25 cellular contexts compared by ENCODE assay signal in the genomic region with DNA sequence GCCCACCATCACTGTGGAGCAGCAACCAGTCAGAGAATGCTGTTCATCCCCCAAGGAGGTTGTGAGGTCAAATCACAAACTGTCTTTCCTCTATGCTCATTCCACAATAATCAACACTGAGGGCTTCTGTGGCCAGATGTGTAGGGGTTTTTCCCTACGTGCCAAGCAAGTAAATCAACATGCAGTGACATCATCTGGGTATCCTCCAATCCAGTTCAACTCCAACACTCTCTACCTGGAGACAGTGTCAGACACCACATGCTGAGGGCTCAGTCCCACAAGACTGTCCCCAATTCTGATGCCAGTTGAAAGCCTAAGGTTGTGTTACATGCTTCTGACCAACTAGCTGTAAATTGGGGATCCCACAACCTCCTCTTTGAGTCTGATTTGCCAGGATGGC. TPM values are rescaled to one million over a fixed set of nuclear protein-coding genes. Genes with fewer than 3 reads are reported as not detected.
DNase-seq lines count a peak whose midpoint lies in the region; ATAC-seq, FAIRE-seq and TF ChIP-seq lines count a peak whose summit lies in the region.
"Had no signal": no experiment of that assay in that cellular context is flagged by ENCODE, and none has a peak within 500 bp of the region (broad histone marks: within the 10 kb centered on the region; RNA-seq: fewer than 3 reads in every experiment).

No MANE protein-coding gene starts in this region.

- H3K18ac ChIP-seq in H1 (ENCODE audit: extremely low read depth, low read length), result no peak overlapping the region

- no peak overlapping the region for H3K4me2 ChIP-seq in H1 (ENCODE audit: insufficient read depth in 1 of 2, low read depth in 2 of 2, low read length in 2 of 2)
- H3K4me2 ChIP-seq: BLaER1 treated with 17β-estradiol and CSF1 and Interleukin-3, amounts not matched to agents 10 nM and 100 nM had no signal

- no peaks in the 10 kb centered on the region for H3K9me3 ChIP-seq in H1 (ENCODE audit: insufficient read depth in 2 of 2, low read depth in 1 of 2, low read length in 1 of 2)
- H3K9me3 ChIP-seq: BLaER1 treated with 17β-estradiol and CSF1 and Interleukin-3, amounts not matched to agents 10 nM and 100 nM had no signal

- peaks cover 0 to 2% (median under 1%) of the 10 kb centered on the region in 4 experiments; a peak in 2 of 7 replicates for H3K4me1 ChIP-seq in H1 (replicated peaks in 1 of 4; ENCODE audit: control insufficient read depth in 3 of 4, insufficient read depth in 4 of 4, low read length in 3 of 4)

- no peak overlapping the region for H3K14ac ChIP-seq in H1 (ENCODE audit: insufficient read length)

- no peak for TF ChIP-seq POLR2A in H1 (IDR thresholded peaks at IDR 0.05; ENCODE audit: control extremely low read depth in 1 of 2, low read depth in 2 of 2, low read length in 2 of 2)

- no peak overlapping the region for H2BK20ac ChIP-seq in H1 (ENCODE audit: low read length)

- no peak overlapping the region for H3K4me3 ChIP-seq in H1 (ENCODE audit: extremely low read depth in 1 of 4, insufficient read depth in 2 of 4, low read depth in 3 of 4, low read length in 4 of 4)
- H3K4me3 ChIP-seq: BLaER1 treated with 17β-estradiol and CSF1 and Interleukin-3, amounts not matched to agents 10 nM and 100 nM had no signal

- no peaks in the 10 kb centered on the region for H3K23me2 ChIP-seq in H1 (ENCODE audit: low read depth, low read length)

- peaks cover 8% of the 10 kb centered on the region for H3K27me3 Mint-ChIP-seq in stimulated activated naive CD8-positive, alpha-beta T cell treated with anti-CD3 and anti-CD28 coated beads, Interleukin-15, amount 100 ng/mL, for 72 hours
- peaks cover 6% of the 10 kb centered on the region for H3K27me3 Mint-ChIP-seq in activated T-cell treated with anti-CD3 and anti-CD28 coated beads, Interleukin-2, amount 50 U/mL, for 72 hours (ENCODE audit: low read depth)

- no peak overlapping the region for H3K4me3 Mint-ChIP-seq in stimulated activated naive CD8-positive, alpha-beta T cell treated with anti-CD3 and anti-CD28 coated beads, Interleukin-15, amount 100 ng/mL, for 72 hours
- H3K4me3 Mint-ChIP-seq in activated T-cell treated with anti-CD3 and anti-CD28 coated beads, Interleukin-2, amount 50 U/mL, for 72 hours, result no peak overlapping the region
- H3K4me3 Mint-ChIP-seq: CD8-positive, alpha-beta T cell had no signal

- TF ChIP-seq CTCF in H1 (IDR thresholded peaks at IDR 0.05; ENCODE audit: control extremely low read depth in 1 of 3, insufficient read depth in 1 of 3, low read depth in 1 of 3, low read length in 3 of 3), result no peak

- no peak for TF ChIP-seq EP300 in H1 (IDR thresholded peaks at IDR 0.05; ENCODE audit: borderline replicate concordance in 1 of 2, low read depth in 2 of 2, low read length in 2 of 2)

- H3K36me3 Mint-ChIP-seq in activated T-cell treated with anti-CD3 and anti-CD28 coated beads, Interleukin-2, amount 50 U/mL, for 72 hours (ENCODE audit: insufficient read depth in 2 of 2), result no peaks in the 10 kb centered on the region
- H3K36me3 Mint-ChIP-seq: CD8-positive, alpha-beta T cell had no signal

- no peak overlapping the region for H3K4ac ChIP-seq in H1 (replicated peaks; ENCODE audit: insufficient read length, low read depth, low read length)

- H4K20me1 ChIP-seq in H1 (replicated peaks in 1 of 2; ENCODE audit: control insufficient read depth in 1 of 2, insufficient read depth in 2 of 2, low read length in 2 of 2), result no peaks in the 10 kb centered on the region
- H4K20me1 ChIP-seq: BLaER1 treated with 17β-estradiol and CSF1 and Interleukin-3, amounts not matched to agents 10 nM and 100 nM had no signal

- H2BK12ac ChIP-seq in H1 (ENCODE audit: low read depth, low read length), result no peak overlapping the region

- peak; percentile 37 for ATAC-seq in stimulated activated naive CD8-positive, alpha-beta T cell treated with anti-CD3 and anti-CD28 coated beads, Interleukin-15, amount 100 ng/mL, for 72 hours
- no peak for ATAC-seq in stimulated activated naive CD8-positive, alpha-beta T cell treated with anti-CD3 and anti-CD28 coated beads, Interleukin-15, Interleukin-2, amounts not matched to agents 100 U/mL and 50 U/mL, for 24 hours
- ATAC-seq in activated T-cell treated with anti-CD3 and anti-CD28 coated beads, Interleukin-2, amount 50 U/mL, for 72 hours (replicated peaks in 1 of 2), result no peak
- no peak for ATAC-seq in sciatic nerve
- ATAC-seq: CD8-positive, alpha-beta T cell had no signal

- 60% methylated on average over 1 of the region's 1 CpG; no CpG with 5 or more reads in 1 of the 2 experiments for WGBS in H1 (ENCODE audit: extremely low coverage in 1 of 2, insufficient coverage in 1 of 2, insufficient read length in 1 of 2, insufficient replicate concordance in 2 of 2, low coverage in 1 of 2, low lambda C conversion rate in 2 of 2, missing lambda C conversion rate in 1 of 2), 2 experiments

- no peak overlapping the region for H4K5ac ChIP-seq in H1 (ENCODE audit: insufficient read length, low read depth, low read length)

- no peak overlapping the region for H3K27ac ChIP-seq in H1 (ENCODE audit: low read depth, low read length)
- H3K27ac ChIP-seq: BLaER1 treated with 17β-estradiol and CSF1 and Interleukin-3, amounts not matched to agents 10 nM and 100 nM had no signal

- H3K27me3 ChIP-seq in H1 (replicated peaks in 1 of 4; ENCODE audit: control insufficient read depth in 3 of 4, extremely low read depth in 1 of 4, insufficient read depth in 3 of 4, low read length in 3 of 4), result no peaks in the 10 kb centered on the region
- H3K27me3 ChIP-seq: BLaER1 treated with 17β-estradiol and CSF1 and Interleukin-3, amounts not matched to agents 10 nM and 100 nM had no signal

- peak overlapping the region in 1 of 2 donors; percentile 67 for H3K27ac Mint-ChIP-seq in stimulated activated naive CD8-positive, alpha-beta T cell treated with anti-CD3 and anti-CD28 coated beads, Interleukin-15, amount 100 ng/mL, for 72 hours
- no peak overlapping the region for H3K27ac Mint-ChIP-seq in activated T-cell treated with anti-CD3 and anti-CD28 coated beads, Interleukin-2, amount 50 U/mL, for 72 hours
- H3K27ac Mint-ChIP-seq: CD8-positive, alpha-beta T cell had no signal

- no peak overlapping the region for H2BK5ac ChIP-seq in H1 (ENCODE audit: low read depth, low read length)

- no peak overlapping the region for H2BK120ac ChIP-seq in H1 (replicated peaks; ENCODE audit: low read depth, low read length)

- H3K9ac ChIP-seq in H1 (replicated peaks in 1 of 4; ENCODE audit: extremely low read depth in 1 of 4, low read depth in 3 of 4, low read length in 3 of 4), result no peak overlapping the region
- H3K9ac ChIP-seq: BLaER1 treated with 17β-estradiol and CSF1 and Interleukin-3, amounts not matched to agents 10 nM and 100 nM had no signal

- no peak for DNase-seq in stimulated activated naive CD8-positive, alpha-beta T cell treated with anti-CD3 and anti-CD28 coated beads, Interleukin-15, amount 100 ng/mL, for 72 hours
- no peak for DNase-seq in stimulated activated naive CD8-positive, alpha-beta T cell treated with anti-CD3 and anti-CD28 coated beads, Interleukin-15, Interleukin-2, amounts not matched to agents 100 U/mL and 50 U/mL, for 24 hours
- no peak for DNase-seq in H1 (ENCODE audit: low read depth in 1 of 2, low spot score in 2 of 2)
- DNase-seq in left kidney (ENCODE audit: low read depth, low spot score), result peak; percentile 25
- DNase-seq in activated T-cell treated with anti-CD3 and anti-CD28 coated beads, Interleukin-2, amount 50 U/mL, for 72 hours, result no peak
- no peak for DNase-seq in effector CD4-positive, alpha-beta T cell
- DNase-seq in sciatic nerve (ENCODE audit: low spot score), result no peak
- DNase-seq in DMS153 treated with DMSO at 0.1 percent for 48 hours (lab: John Stamatoyannopoulos, UW; ENCODE audit: unreplicated experiment), result no peak
- DNase-seq: Calu3; CD8-positive, alpha-beta T cell; DND-41; GOT3; KBM-7; NCI-H1105; NCI-H2081; NCI-H2171 treated with DMSO at 0.1 percent for 48 hours; NCI-H446; NCI-H69; NK-92 treated with Interleukin-12 subunit alpha and Interleukin-12 subunit beta, amount 100 ng/mL, for 24 hours; Right ventricle myocardium superior had no signal

- no peaks in the 10 kb centered on the region for H3K79me2 ChIP-seq in H1 (ENCODE audit: control insufficient read depth in 1 of 2, insufficient read depth in 2 of 2, low read length in 2 of 2)

- FAIRE-seq in H1 (lab: Jason Lieb, UNC), result no peak
- FAIRE-seq: G401.6, RCC 7860 had no signal

- H3K36me3 ChIP-seq in H1 (ENCODE audit: control insufficient read depth in 2 of 4, insufficient read depth in 4 of 4, low read length in 3 of 4), result no peaks in the 10 kb centered on the region
- H3K36me3 ChIP-seq: BLaER1 treated with 17β-estradiol and CSF1 and Interleukin-3, amounts not matched to agents 10 nM and 100 nM had no signal

- POLR2A ChIA-PET in H1 (lab: Charles Lee; ENCODE audit: partially characterized antibody), result no interaction called here

- H3K23ac ChIP-seq in H1 (ENCODE audit: insufficient read length), result no peak overlapping the region

- peak overlapping the region; percentile 57; the same call in 1 of the 2 replicates for H4K8ac ChIP-seq in H1 (ENCODE audit: extremely low read depth, insufficient read depth, low read length)

- no peak overlapping the region for H4K91ac ChIP-seq in H1 (replicated peaks; ENCODE audit: insufficient read length, low read length)

- no peak overlapping the region for H2AK5ac ChIP-seq in H1 (ENCODE audit: low read depth, low read length)

- peaks cover 0 to under 1% of the 10 kb centered on the region in 2 donors for H3K9me3 Mint-ChIP-seq in stimulated activated naive CD8-positive, alpha-beta T cell treated with anti-CD3 and anti-CD28 coated beads, Interleukin-15, amount 100 ng/mL, for 72 hours
- H3K9me3 Mint-ChIP-seq in activated T-cell treated with anti-CD3 and anti-CD28 coated beads, Interleukin-2, amount 50 U/mL, for 72 hours, result no peaks in the 10 kb centered on the region
- H3K9me3 Mint-ChIP-seq: CD8-positive, alpha-beta T cell had no signal

- CTCF ChIA-PET in H1 (lab: Charles Lee; ENCODE audit: partially characterized antibody), result interaction anchor here (0.8 to 1.8 kb wide), 3 partner anchors 20 to 205 kb away, joined by 3 to 5 read pairs (median 3); no protein-coding TSS in a partner anchor

- H3K79me1 ChIP-seq in H1 (ENCODE audit: low read depth, low read length), result no peaks in the 10 kb centered on the region

- 0 out of 2 replicates have a peak overlapping the region, but pooled peaks have one; percentile 86 for H2AFZ ChIP-seq in H1 (ENCODE audit: low read length)

- no peak overlapping the region for H2BK15ac ChIP-seq in H1 (ENCODE audit: low read length)

- intact Hi-C loops in sciatic nerve (cut with DNase I), result no loop called here

- H3K4me1 Mint-ChIP-seq in stimulated activated naive CD8-positive, alpha-beta T cell treated with anti-CD3 and anti-CD28 coated beads, Interleukin-15, amount 100 ng/mL, for 72 hours, result no peaks in the 10 kb centered on the region
- H3K4me1 Mint-ChIP-seq in activated T-cell treated with anti-CD3 and anti-CD28 coated beads, Interleukin-2, amount 50 U/mL, for 72 hours (ENCODE audit: low read depth), result peaks cover 8% of the 10 kb centered on the region

- no peak overlapping the region for H3K56ac ChIP-seq in H1 (replicated peaks; ENCODE audit: insufficient read length, low read depth, low read length)

- TF ChIP-seq RAD21 in H1 (IDR thresholded peaks at IDR 0.05 in 1 of 2, conservative IDR thresholded peaks at IDR 0.05 in 1 of 2; ENCODE audit: low read depth in 2 of 2, low read length in 2 of 2), result no peak

RNA-seq across cellular contexts. Expression of a gene that starts 57.3 kb away (rescaled TPM):
- total RNA-seq in H1 (2021; fragmentation: NEBNext Ultra II Directional; extraction: Animal tissue kit (Norgen Biotek cat#: 25700)), result not detected in 2 replicates
- polyA plus RNA-seq in H1 (2011; rRNA removed), result 0.06 and 0.15 TPM in 2 replicates
- polyA plus RNA-seq in H1 (2011; cell fraction: cytosol; rRNA removed), result 0.19 TPM
- polyA plus RNA-seq in H1 (2011; cell fraction: nucleus; rRNA removed), result 0.10 TPM
- polyA plus RNA-seq in H1 (2012, experiment 1 of 2), result 0.12 TPM in 1 of 4 replicates, not detected in the others
- 0.07 TPM for polyA plus RNA-seq in H1 (2012, experiment 2 of 2)
- polyA plus RNA-seq in H1 (2013, experiment 1 of 2), result 0.08 TPM
- polyA plus RNA-seq in H1 (2013, experiment 2 of 2), result 0.07 TPM
- 0.25 and 0.32 TPM in 2 replicates for polyA minus RNA-seq in H1 (2011; rRNA and poly(A)+ RNA removed)
- polyA minus RNA-seq in H1 (2011; cell fraction: cytosol; rRNA and poly(A)+ RNA removed), result not detected
- not detected for polyA minus RNA-seq in H1 (2011; cell fraction: nucleus; rRNA and poly(A)+ RNA removed)
- under 1 TPM in 1 of 2 donors, not detected in 1; 0.12 TPM for total RNA-seq in activated T-cell treated with anti-CD3 and anti-CD28 coated beads, Interleukin-2, amount 50 U/mL, for 72 hours
- not detected for total RNA-seq in sciatic nerve
- total RNA-seq: A673; Calu3; CD8-positive, alpha-beta T cell; OCI-LY7; Right ventricle myocardium superior had no signal
